Comparison of ENCODE assay signal across 16 cellular contexts in genomic region chr4:41853973-41854372, GRCh38.
DNase-seq lines count a peak whose midpoint lies in the region; ATAC-seq and TF ChIP-seq lines count a peak whose summit lies in the region.
"Had no signal": no experiment of that assay in that cellular context is flagged by ENCODE, and none has a peak within 500 bp of the region (broad histone marks: within the 10 kb centered on the region; RNA-seq: fewer than 3 reads in every experiment).

No MANE protein-coding gene starts in this region.

- CTCF ChIA-PET in A673 (lab: Charles Lee) (no interaction called here), PC-9 (lab: Charles Lee) (no interaction called here)

- H2AFZ ChIP-seq in PC-9: no peak overlapping the region

- intact Hi-C loops in A673 (cut with micrococcal nuclease; ENCODE audit: unreplicated experiment) (no loop called here), PC-9 (cut with micrococcal nuclease; ENCODE audit: unreplicated experiment) (no loop called here)

- ATAC-seq in foreskin keratinocyte (no peak), HG03520 (IDR thresholded peaks at IDR 0.05; ENCODE audit: unreplicated experiment) (no peak), HG02642 (IDR thresholded peaks at IDR 0.05; ENCODE audit: poor library complexity, unreplicated experiment) (no peak)
- ATAC-seq: natural killer cell treated with Interleukin-12 subunit alpha and Interleukin-12 subunit beta and Interleukin-15 and Interleukin-18, amount 100 ng/mL, for 72 hours had no signal

- DNase-seq in A673 (ENCODE audit: low spot score) (no peak), GM13977 (ENCODE audit: low spot score) (no peak), PC-9 (no peak), foreskin keratinocyte (no peak), islet precursor cell (no peak), DMS114 treated with DMSO at 0.1 percent for 48 hours (lab: John Stamatoyannopoulos, UW; ENCODE audit: unreplicated experiment) (no peak)
- DNase-seq: activated CD4-positive, alpha-beta T cell treated with anti-CD3 and anti-CD28 coated beads for 4 hours; activated CD8-positive, alpha-beta memory T cell treated with anti-CD3 and anti-CD28 coated beads, Interleukin-2, amount 50 U/mL, for 48 hours; activated naive CD4-positive, alpha-beta T cell treated with anti-CD3 and anti-CD28 coated beads for 36 hours; NCI-H1092 treated with DMSO at 0.1 percent for 48 hours; NCI-H2227 treated with DMSO at 0.1 percent for 48 hours; SIG-M5; T-helper 9 cell had no signal

- in situ Hi-C loops in GM13977 (cut with MboI; ENCODE audit: low pct_unique_long_range_greater_than_20kb, low sequenced_read_pairs, unreplicated experiment): no loop called here

- H3K9me3 ChIP-seq in A673 (ENCODE audit: low read depth, low read length, poor library complexity, severe bottlenecking) (no peaks in the 10 kb centered on the region), PC-9 (ENCODE audit: insufficient read depth, low read depth) (no peaks in the 10 kb centered on the region)

- no peak overlapping the region for H3K4me2 ChIP-seq in PC-9

- H3K27ac ChIP-seq in A673 (ENCODE audit: low read depth, low read length, poor library complexity, severe bottlenecking) (no peak overlapping the region), PC-9 (no peak overlapping the region), foreskin keratinocyte (no peak overlapping the region)

- H3F3A ChIP-seq in PC-9 (ENCODE audit: insufficient read depth, low read depth): no peaks in the 10 kb centered on the region

- no peaks in the 10 kb centered on the region for H3K9me2 ChIP-seq in PC-9 (ENCODE audit: insufficient read depth)

- peaks cover 29% of the 10 kb centered on the region for H3K27me3 ChIP-seq in A673 (replicated peaks; ENCODE audit: insufficient read depth, low read depth, low read length, poor library complexity)
- H3K27me3 ChIP-seq in PC-9 (ENCODE audit: insufficient read depth, low read depth): no peaks in the 10 kb centered on the region
- peaks cover 82% of the 10 kb centered on the region for H3K27me3 ChIP-seq in foreskin keratinocyte

- TF ChIP-seq CTCF in A673 (conservative IDR thresholded peaks at IDR 0.05; ENCODE audit: low read depth, low read length) (peak; percentile 32; the same call in 1 of the 2 replicates), GM13977 (IDR thresholded peaks at IDR 0.05; ENCODE audit: extremely low read depth, insufficient read depth, missing control alignments) (peak; percentile 15), PC-9 (conservative IDR thresholded peaks at IDR 0.05) (peak; percentile 57), foreskin keratinocyte (conservative IDR thresholded peaks at IDR 0.05) (peak; percentile 40)

- no peaks in the 10 kb centered on the region for H3K79me2 ChIP-seq in PC-9 (ENCODE audit: low read depth)

- H3K36me3 ChIP-seq in A673 (ENCODE audit: insufficient read depth, low read length, poor library complexity, severe bottlenecking): no peaks in the 10 kb centered on the region
- H3K36me3 ChIP-seq in PC-9 (ENCODE audit: low read depth): no peaks in the 10 kb centered on the region

- BruUV-seq in A673 (replicated peaks; lab: Mats Ljungman, UMichigan): no TSS peak
- BruUV-seq in PC-9 (replicated peaks; lab: Mats Ljungman, UMichigan): no TSS peak

- POLR2A ChIA-PET in A673 (lab: Charles Lee; ENCODE audit: low non-redundant PET) (no interaction called here), PC-9 (lab: Charles Lee; ENCODE audit: unreplicated experiment) (no interaction called here)

- no peaks in the 10 kb centered on the region for H3K4me1 ChIP-seq in A673 (ENCODE audit: insufficient read depth, low read length, poor library complexity, severe bottlenecking)
- H3K4me1 ChIP-seq in PC-9 (replicated peaks; ENCODE audit: insufficient read depth): no peaks in the 10 kb centered on the region
- no peaks in the 10 kb centered on the region for H3K4me1 ChIP-seq in foreskin keratinocyte

- no peak overlapping the region for H3K4me3 ChIP-seq in A673 (ENCODE audit: low read depth, low read length, poor library complexity, severe bottlenecking)
- no peak overlapping the region for H3K4me3 ChIP-seq in PC-9

- H4K20me1 ChIP-seq in PC-9 (ENCODE audit: insufficient read depth): no peaks in the 10 kb centered on the region
